Comparison of ENCODE assay signal across 8 cellular contexts in the genomic region with DNA sequence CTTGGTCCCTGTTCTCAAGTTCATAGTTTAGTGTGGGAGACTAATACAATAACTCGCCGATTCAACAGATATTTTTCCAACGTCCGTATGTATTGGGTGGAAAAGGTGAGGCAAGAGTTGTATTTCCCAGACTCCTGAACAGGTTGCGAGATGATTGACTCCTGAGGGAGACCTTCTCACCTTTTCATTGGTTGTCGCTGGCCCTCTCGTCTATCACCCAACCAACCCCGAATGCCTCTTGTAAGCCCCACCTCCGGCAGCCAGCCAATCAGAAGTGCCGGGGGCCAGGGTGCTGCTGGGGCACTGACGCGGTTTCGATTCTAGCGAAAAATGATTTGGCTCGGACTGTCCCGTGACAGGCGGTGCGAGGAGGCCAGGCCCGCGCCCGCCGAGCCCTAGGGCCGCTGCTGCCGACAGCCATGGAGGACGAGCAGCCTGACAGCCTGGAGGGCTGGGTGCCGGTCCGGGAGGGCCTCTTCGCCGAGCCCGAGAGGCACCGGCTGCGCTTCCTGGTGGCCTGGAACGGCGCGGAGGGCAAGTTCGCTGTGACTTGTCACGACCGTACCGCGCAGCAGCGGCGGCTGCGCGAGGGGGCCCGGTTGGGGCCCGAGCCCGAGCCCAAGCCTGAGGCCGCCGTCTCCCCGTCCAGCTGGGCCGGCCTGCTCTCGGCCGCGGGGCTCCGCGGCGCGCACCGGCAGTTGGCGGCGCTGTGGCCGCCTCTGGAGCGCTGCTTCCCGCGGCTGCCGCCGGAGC. TPM values are rescaled to one million over a fixed set of nuclear protein-coding genes. Genes with fewer than 3 reads are reported as not detected.
DNase-seq lines count a peak whose midpoint lies in the region; ATAC-seq and TF ChIP-seq lines count a peak whose summit lies in the region.

A gene with protein sequence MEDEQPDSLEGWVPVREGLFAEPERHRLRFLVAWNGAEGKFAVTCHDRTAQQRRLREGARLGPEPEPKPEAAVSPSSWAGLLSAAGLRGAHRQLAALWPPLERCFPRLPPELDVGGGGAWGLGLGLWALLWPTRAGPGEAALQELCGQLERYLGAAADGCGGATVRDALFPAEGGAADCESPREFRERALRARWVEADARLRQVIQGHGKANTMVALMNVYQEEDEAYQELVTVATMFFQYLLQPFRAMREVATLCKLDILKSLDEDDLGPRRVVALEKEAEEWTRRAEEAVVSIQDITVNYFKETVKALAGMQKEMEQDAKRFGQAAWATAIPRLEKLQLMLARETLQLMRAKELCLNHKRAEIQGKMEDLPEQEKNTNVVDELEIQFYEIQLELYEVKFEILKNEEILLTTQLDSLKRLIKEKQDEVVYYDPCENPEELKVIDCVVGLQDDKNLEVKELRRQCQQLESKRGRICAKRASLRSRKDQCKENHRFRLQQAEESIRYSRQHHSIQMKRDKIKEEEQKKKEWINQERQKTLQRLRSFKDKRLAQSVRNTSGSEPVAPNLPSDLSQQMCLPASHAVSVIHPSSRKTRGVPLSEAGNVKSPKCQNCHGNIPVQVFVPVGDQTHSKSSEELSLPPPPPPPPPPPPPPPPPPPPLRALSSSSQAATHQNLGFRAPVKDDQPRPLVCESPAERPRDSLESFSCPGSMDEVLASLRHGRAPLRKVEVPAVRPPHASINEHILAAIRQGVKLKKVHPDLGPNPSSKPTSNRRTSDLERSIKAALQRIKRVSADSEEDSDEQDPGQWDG (plus strand): TSS at position 321 of the 753 bp plus-strand sequence. CDS start 99 bp downstream, at position 420.

- H3K4me1 Mint-ChIP-seq in activated T-cell treated with anti-CD3 and anti-CD28 coated beads, Interleukin-2, amount 50 U/mL, for 4 hours (ENCODE audit: low read depth) = peaks cover 39% of the 10 kb centered on the region

- H3K4me1 ChIP-seq in PC-9 (replicated peaks; ENCODE audit: insufficient read depth) (peaks cover 17% of the 10 kb centered on the region), muscle layer of colon (ENCODE audit: insufficient read depth, low read length) (peaks cover 24% of the 10 kb centered on the region)

- H3K27me3 ChIP-seq in PC-9 (ENCODE audit: insufficient read depth, low read depth) (no peaks in the 10 kb centered on the region), muscle layer of colon (ENCODE audit: control insufficient read depth in 1 of 2, insufficient read depth in 2 of 2, low read length in 2 of 2) (no peaks in the 10 kb centered on the region)

- DNase-seq in DMS53 treated with DMSO at 0.1 percent for 48 hours (lab: John Stamatoyannopoulos, UW; ENCODE audit: unreplicated experiment) (peak; percentile 93), KBM-7 (peak; percentile 100), PC-9 (peak; percentile 95 to 97)
- peak; percentile 91 for DNase-seq in activated T-cell treated with anti-CD3 and anti-CD28 coated beads, Interleukin-2, amount 50 U/mL, for 4 hours
- DNase-seq in stimulated activated CD8-positive, alpha-beta memory T cell treated with anti-CD3 and anti-CD28 coated beads, Interleukin-7, amount 100 ng/mL, for 24 hours (ENCODE audit: low read depth) = peak; percentile 91

- CTCF ChIA-PET in PC-9 (lab: Charles Lee) = interaction anchor here (0.6 kb wide), 1 partner anchor 202 kb away, joined by 4 read pairs; no protein-coding TSS in a partner anchor

- peaks cover 13% of the 10 kb centered on the region; the same call in 1 of the 2 replicates for H3F3A ChIP-seq in PC-9 (ENCODE audit: insufficient read depth, low read depth)

- H3K9me3 Mint-ChIP-seq in activated T-cell treated with anti-CD3 and anti-CD28 coated beads, Interleukin-2, amount 50 U/mL, for 4 hours = no peaks in the 10 kb centered on the region

- H3K36me3 ChIP-seq in PC-9 (ENCODE audit: low read depth) (peaks cover 7% of the 10 kb centered on the region; the same call in 1 of the 2 replicates), muscle layer of colon (ENCODE audit: insufficient read depth, low read length) (peaks cover 8% of the 10 kb centered on the region)

- ATAC-seq in GM21717 (IDR thresholded peaks at IDR 0.05; ENCODE audit: unreplicated experiment) (peak; percentile 84), esophagus mucosa (peak; percentile 98)
- ATAC-seq in activated T-cell treated with anti-CD3 and anti-CD28 coated beads, Interleukin-2, amount 50 U/mL, for 4 hours = peak; percentile 91 to 92

- peak within 1 kb of the TSS; percentile 99 for H3K4me3 ChIP-seq in PC-9
- peak within 1 kb of the TSS; percentile 87 to 95 for H3K4me3 ChIP-seq in muscle layer of colon (ENCODE audit: low read depth in 1 of 2, low read length in 2 of 2)

- H3K4me3 Mint-ChIP-seq in activated T-cell treated with anti-CD3 and anti-CD28 coated beads, Interleukin-2, amount 50 U/mL, for 4 hours = peak within 1 kb of the TSS; percentile 97

- H3K4me2 ChIP-seq in PC-9 = peak within 1 kb of the TSS; percentile 97

- H3K9ac ChIP-seq in muscle layer of colon (ENCODE audit: low read length) = peak within 1 kb of the TSS; percentile 93

- intact Hi-C loops in PC-9 (cut with micrococcal nuclease; ENCODE audit: unreplicated experiment) = loop anchor here (1.0 to 2.0 kb wide), 2 partner anchors 59 to 269 kb away; a partner anchor contains a TSS

- H3K27me3 Mint-ChIP-seq in activated T-cell treated with anti-CD3 and anti-CD28 coated beads, Interleukin-2, amount 50 U/mL, for 4 hours (ENCODE audit: low read depth) = no peaks in the 10 kb centered on the region

- TF ChIP-seq CTCF in PC-9 (conservative IDR thresholded peaks at IDR 0.05) = no peak

- H3K9me2 ChIP-seq in PC-9 (ENCODE audit: insufficient read depth) = no peaks in the 10 kb centered on the region

- peaks cover 12% of the 10 kb centered on the region for H3K36me3 Mint-ChIP-seq in activated T-cell treated with anti-CD3 and anti-CD28 coated beads, Interleukin-2, amount 50 U/mL, for 4 hours (ENCODE audit: insufficient read depth)

- H3K27ac ChIP-seq in PC-9 (peak within 1 kb of the TSS; percentile 80), muscle layer of colon (ENCODE audit: low read depth, low read length) (peak within 1 kb of the TSS; percentile 97)

- H2AFZ ChIP-seq in PC-9 = peak within 1 kb of the TSS; percentile 87

- H3K9me3 ChIP-seq in PC-9 (ENCODE audit: insufficient read depth, low read depth) (no peaks in the 10 kb centered on the region), muscle layer of colon (ENCODE audit: low read length) (no peaks in the 10 kb centered on the region)

- POLR2A ChIA-PET in PC-9 (lab: Charles Lee; ENCODE audit: unreplicated experiment) = interaction anchor here (0.6 kb wide), 1 partner anchor 1959 kb away, joined by 15 read pairs; no protein-coding TSS in a partner anchor

- peaks cover 32% of the 10 kb centered on the region for H3K79me2 ChIP-seq in PC-9 (ENCODE audit: low read depth)

- BruUV-seq in PC-9 (replicated peaks; lab: Mats Ljungman, UMichigan) = no TSS peak

- in situ Hi-C loops in KBM-7 (cut with MboI; ENCODE audit: low pct_unique_long_range_greater_than_20kb, low sequenced_read_pairs) = no loop called here

- no peaks in the 10 kb centered on the region for H4K20me1 ChIP-seq in PC-9 (ENCODE audit: insufficient read depth)

RNA-seq across cellular contexts. Expression of the gene that starts here (rescaled TPM):
- 6.4 and 6.9 TPM in 2 replicates for total RNA-seq in PC-9 (2021)
- 1 to 10 TPM; 7.1 to 9.6 (median 7.6) TPM for total RNA-seq in activated T-cell treated with anti-CD3 and anti-CD28 coated beads, Interleukin-2, amount 50 U/mL, for 4 hours
- 4.0 TPM for total RNA-seq in esophagus mucosa

Comparison
In these comparisons a context has a peak if more than half of its experiments do, and no peak if none do; other contexts are left out.
1. Peak in every context shown above with its lines: DNase-seq, ATAC-seq, H3K4me3 ChIP-seq and H3K27ac ChIP-seq.